In genomic region chr20:48932375-48932941, GRCh38 we compare ENCODE assay signal across 16 cellular contexts. TPM values are rescaled to one million over a fixed set of nuclear protein-coding genes. Genes with fewer than 3 reads are reported as not detected.
A peak's percentile ranks its signal among the peaks of the same experiment; 100 is the strongest.
DNase-seq lines count a peak whose midpoint lies in the region; ATAC-seq and TF ChIP-seq lines count a peak whose summit lies in the region.
"Had no signal": no experiment of that assay in that cellular context is flagged by ENCODE, and none has a peak within 500 bp of the region (broad histone marks: within the 10 kb centered on the region; RNA-seq: fewer than 3 reads in every experiment).

No MANE protein-coding gene starts in this region.

- intact Hi-C loops in right cardiac atrium (cut with DNase I) = no loop called here
- intact Hi-C loops in psoas muscle (cut with DNase I) = no loop called here
- intact Hi-C loops in uterus (cut with DNase I; ENCODE audit: low total_unique reads) = no loop called here

- no peaks in the 10 kb centered on the region for H3K27me3 ChIP-seq in right cardiac atrium (ENCODE audit: control insufficient read depth, insufficient read depth)
- H3K27me3 ChIP-seq in psoas muscle (ENCODE audit: insufficient read depth in 3 of 3, low read length in 2 of 3) = no peaks in the 10 kb centered on the region
- H3K27me3 ChIP-seq in uterus = no peaks in the 10 kb centered on the region
- H3K27me3 ChIP-seq: BLaER1 treated with 17β-estradiol and CSF1 and Interleukin-3, amounts not matched to agents 10 nM and 100 nM; tibial nerve had no signal

- H3K9me3 ChIP-seq in right cardiac atrium (ENCODE audit: control insufficient read depth, low read length) = no peaks in the 10 kb centered on the region
- H3K9me3 ChIP-seq in psoas muscle = no peaks in the 10 kb centered on the region
- H3K9me3 ChIP-seq in uterus = no peaks in the 10 kb centered on the region

- H3K36me3 ChIP-seq in psoas muscle (ENCODE audit: insufficient read depth in 1 of 2, low read depth in 1 of 2) = no peaks in the 10 kb centered on the region
- no peaks in the 10 kb centered on the region for H3K36me3 ChIP-seq in uterus

- 82% methylated on average over 8 of the region's 8 CpGs for WGBS in right cardiac atrium
- 68 to 82% (median 70%) methylated on average over 8 of the region's 8 CpGs for WGBS in psoas muscle, 3 donors

- ATAC-seq in right cardiac atrium = no peak
- ATAC-seq in psoas muscle = peak in 3 of 4 donors; percentile 8 to 43 (median 14)
- no peak for ATAC-seq in HG02678 (IDR thresholded peaks at IDR 0.05; ENCODE audit: unreplicated experiment)
- ATAC-seq: activated T-cell treated with anti-CD3 and anti-CD28 coated beads, Interleukin-2, amount 50 U/mL, for 4 hours; T-helper 17 cell had no signal

- TF ChIP-seq CTCF in RWPE1 (conservative IDR thresholded peaks at IDR 0.05; ENCODE audit: low read depth) (no peak), psoas muscle (IDR thresholded peaks at IDR 0.05) (no peak), uterus (IDR thresholded peaks at IDR 0.05) (no peak)

- TF ChIP-seq POLR2A in uterus (IDR thresholded peaks at IDR 0.05) = no peak

- CTCF ChIA-PET in RWPE1 (lab: Yijun Ruan, JAX) = no interaction called here

- H3K4me1 ChIP-seq in right cardiac atrium (ENCODE audit: control insufficient read depth, insufficient read depth, low read length) (peaks cover 16% of the 10 kb centered on the region), psoas muscle (peaks cover 27% of the 10 kb centered on the region), uterus (peaks cover 0 to 6% of the 10 kb centered on the region in 2 donors)

- peak; percentile 88 for DNase-seq in ELR (ENCODE audit: low read depth)
- DNase-seq in RWPE1 (ENCODE audit: low spot score) = no peak
- DNase-seq in right cardiac atrium = no peak
- DNase-seq in psoas muscle = no peak
- no peak for DNase-seq in NCI-H146 treated with DMSO at 0.1 percent for 48 hours (lab: John Stamatoyannopoulos, UW; ENCODE audit: unreplicated experiment)
- DNase-seq in uterus = no peak
- no peak for DNase-seq in kidney glomerular epithelial cell (lab: John Stamatoyannopoulos, UW)
- DNase-seq: activated CD4-positive, alpha-beta T cell treated with anti-CD3 and anti-CD28 coated beads, Interleukin-2, amount 10 ng/mL, durations not matched to agents 24 days and 14 days; activated T-cell treated with anti-CD3 and anti-CD28 coated beads, Interleukin-2, amount 50 U/mL, for 4 hours; NCI-H1694; RPMI8226; T-helper 17 cell had no signal

- H3K4me3 ChIP-seq in right cardiac atrium (ENCODE audit: low read length) (no peak overlapping the region), psoas muscle (no peak overlapping the region), uterus (no peak overlapping the region)
- H3K4me3 ChIP-seq: BLaER1 treated with 17β-estradiol and CSF1 and Interleukin-3, amounts not matched to agents 10 nM and 100 nM; tibial nerve had no signal

- 0 out of 2 replicates have a peak overlapping the region, but pooled peaks have one; percentile 2 for H3K27ac ChIP-seq in RWPE1
- H3K27ac ChIP-seq in right cardiac atrium (ENCODE audit: low read length) = peak overlapping the region; percentile 16
- no peak overlapping the region for H3K27ac ChIP-seq in psoas muscle
- no peak overlapping the region for H3K27ac ChIP-seq in uterus
- H3K27ac ChIP-seq: BLaER1 treated with 17β-estradiol and CSF1 and Interleukin-3, amounts not matched to agents 10 nM and 100 nM; KMS-11; tibial nerve had no signal

- POLR2A ChIA-PET in RWPE1 (lab: Yijun Ruan, JAX; ENCODE audit: low non-redundant PET) = no interaction called here

RNA-seq across cellular contexts. Expression of gene ARFGEF2, which starts 10.9 kb away (rescaled TPM):
- total RNA-seq in right cardiac atrium (10 to 100 TPM; 37.3 to 44.1 (median 38.5) TPM), psoas muscle (10 to 100 TPM; 21.3 to 36.1 (median 23.4) TPM), uterus (10 to 100 TPM; 22.0 to 33.7 (median 27.0) TPM)
- polyA plus RNA-seq in right cardiac atrium (10.8 TPM), psoas muscle (10 to 100 TPM in 2 of 3 donors, 1 to 10 TPM in 1; 7.8 to 23.7 (median 12.5) TPM)

Comparison
In these comparisons a context has a peak if more than half of its experiments do, and no peak if none do; other contexts are left out.
1. H3K27ac ChIP-seq: peak in RWPE1 (single experiment) and right cardiac atrium (single experiment); none in psoas muscle (single experiment) and uterus (0 of 2).
2. ATAC-seq: peak in psoas muscle (3 of 4); none in right cardiac atrium (0 of 2) and HG02678 (single experiment).